In the genomic region with DNA sequence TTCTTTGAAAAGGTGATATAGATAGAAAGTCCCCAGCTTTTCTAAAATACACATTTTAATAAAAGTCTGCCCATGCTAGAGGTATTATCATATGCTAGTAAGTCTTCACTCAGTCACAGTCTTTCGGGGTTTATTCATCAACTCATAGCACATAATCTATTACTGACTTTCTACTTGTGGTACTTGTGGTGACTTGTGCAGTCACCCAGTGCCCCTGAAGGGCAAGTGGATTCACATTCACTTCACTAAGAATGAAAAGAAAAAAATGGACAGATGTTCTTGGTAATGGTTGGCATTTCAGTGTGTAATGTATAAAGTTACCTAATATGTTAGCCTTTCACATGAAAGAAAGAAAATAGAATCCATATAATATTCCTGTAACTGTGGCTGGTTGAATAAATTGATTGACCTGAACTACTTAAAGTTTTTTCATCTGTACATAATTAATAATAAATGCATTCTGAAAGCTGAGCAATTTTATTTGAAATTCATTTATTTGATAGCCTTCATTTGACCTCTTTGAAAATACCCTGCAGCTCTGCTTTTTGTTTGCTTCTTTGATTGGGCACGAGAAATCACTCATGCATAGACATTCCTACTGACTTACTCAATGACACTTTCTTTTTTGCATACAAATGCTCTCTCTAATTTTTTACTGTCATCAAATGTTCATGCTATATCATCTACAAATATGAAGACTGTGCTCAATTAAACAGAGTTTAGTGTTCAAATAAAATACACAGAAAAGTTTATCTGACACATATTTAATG, we compare ENCODE assay signal across 17 cellular contexts. TPM values are rescaled to one million over a fixed set of nuclear protein-coding genes. Genes with fewer than 3 reads are reported as not detected.
DNase-seq lines count a peak whose midpoint lies in the region; ATAC-seq and TF ChIP-seq lines count a peak whose summit lies in the region.
"Had no signal": no experiment of that assay in that cellular context is flagged by ENCODE, and none has a peak within 500 bp of the region (broad histone marks: within the 10 kb centered on the region; RNA-seq: fewer than 3 reads in every experiment).

No MANE protein-coding gene starts in this region.

- peak; percentile 20 for DNase-seq in EH (ENCODE audit: low read depth)
- peak; percentile 28 to 63 for DNase-seq in foreskin keratinocyte
- DNase-seq in iPS-NIHi11 (ENCODE audit: low spot score): no peak
- DNase-seq in A673 (ENCODE audit: low spot score): no peak
- DNase-seq in brain microvascular endothelial cell: no peak
- no peak for DNase-seq in PC-3
- DNase-seq: activated CD4-positive, alpha-beta T cell treated with anti-CD3 and anti-CD28 coated beads for 36 hours; CD4-positive, alpha-beta memory T cell; erythroblast; mesenchymal stem cell; NCI-H1436 treated with DMSO at 0.1 percent for 48 hours; T1000 had no signal

- ATAC-seq in HG02763 (IDR thresholded peaks at IDR 0.05; ENCODE audit: unreplicated experiment) (peak; percentile 56), HG03558 (IDR thresholded peaks at IDR 0.05; ENCODE audit: extremely low read depth, unreplicated experiment) (peak; percentile 84), foreskin keratinocyte (no peak), PC-3 (no peak)
- ATAC-seq: activated CD4-positive, alpha-beta T cell treated with anti-CD3 and anti-CD28 coated beads for 36 hours had no signal

- H3K4me2 ChIP-seq in PC-3 (ENCODE audit: low read length): no peak overlapping the region
- H3K4me2 ChIP-seq: neural progenitor cell had no signal

- intact Hi-C loops in A673 (cut with micrococcal nuclease; ENCODE audit: unreplicated experiment): no loop called here
- intact Hi-C loops in PC-3 (cut with micrococcal nuclease): no loop called here

- H2AFZ ChIP-seq in PC-3 (ENCODE audit: low read length): no peak overlapping the region
- H2AFZ ChIP-seq: neural progenitor cell had no signal

- no peaks in the 10 kb centered on the region for H3K36me3 ChIP-seq in A673 (ENCODE audit: insufficient read depth, low read length, poor library complexity, severe bottlenecking)
- no peaks in the 10 kb centered on the region for H3K36me3 ChIP-seq in brain microvascular endothelial cell (replicated peaks)
- H3K36me3 ChIP-seq in PC-3 (ENCODE audit: low read depth, low read length): no peaks in the 10 kb centered on the region
- H3K36me3 ChIP-seq: HAP-1, neural progenitor cell, right atrium auricular region had no signal

- in situ Hi-C loops in brain microvascular endothelial cell (cut with HindIII; ENCODE audit: low pct_ligation_motif_present, low sequenced_read_pairs): no loop called here

- no peaks in the 10 kb centered on the region for H3K9me3 ChIP-seq in A673 (ENCODE audit: low read depth, low read length, poor library complexity, severe bottlenecking)
- H3K9me3 ChIP-seq in PC-3 (ENCODE audit: low read length): no peaks in the 10 kb centered on the region
- H3K9me3 ChIP-seq: HAP-1, right atrium auricular region had no signal

- H3K4me3 ChIP-seq in A673 (ENCODE audit: low read depth, low read length, poor library complexity, severe bottlenecking) (no peak overlapping the region), brain microvascular endothelial cell (ENCODE audit: low read depth, low read length) (no peak overlapping the region), PC-3 (ENCODE audit: low read length) (no peak overlapping the region)
- H3K4me3 ChIP-seq: HAP-1, neural progenitor cell, right atrium auricular region had no signal

- no peaks in the 10 kb centered on the region for H3F3A ChIP-seq in PC-3 (ENCODE audit: low read length, unreplicated experiment)

- H4K20me1 ChIP-seq in PC-3 (ENCODE audit: low read length): no peaks in the 10 kb centered on the region

- no peak overlapping the region for H3K9ac ChIP-seq in PC-3 (ENCODE audit: low read length)
- H3K9ac ChIP-seq: neural progenitor cell had no signal

- TF ChIP-seq CTCF in foreskin keratinocyte (conservative IDR thresholded peaks at IDR 0.05): no peak
- no peak for TF ChIP-seq CTCF in A673 (conservative IDR thresholded peaks at IDR 0.05; ENCODE audit: low read depth, low read length)
- TF ChIP-seq CTCF in brain microvascular endothelial cell (IDR thresholded peaks at IDR 0.05; ENCODE audit: low read depth, low read length, missing control alignments): no peak
- no peak for TF ChIP-seq CTCF in PC-3 (conservative IDR thresholded peaks at IDR 0.05; ENCODE audit: low read depth, low read length)

- no peaks in the 10 kb centered on the region for H3K79me2 ChIP-seq in PC-3 (ENCODE audit: low read length)

- CTCF ChIA-PET in A673 (lab: Charles Lee): no interaction called here
- CTCF ChIA-PET in PC-3 (lab: Charles Lee): no interaction called here

- POLR2A ChIA-PET in A673 (lab: Charles Lee; ENCODE audit: low non-redundant PET) (no interaction called here), PC-3 (lab: Charles Lee; ENCODE audit: unreplicated experiment) (no interaction called here)

- no peaks in the 10 kb centered on the region for H3K4me1 ChIP-seq in foreskin keratinocyte
- H3K4me1 ChIP-seq in A673 (ENCODE audit: insufficient read depth, low read length, poor library complexity, severe bottlenecking): no peaks in the 10 kb centered on the region
- H3K4me1 ChIP-seq in PC-3 (ENCODE audit: insufficient read depth, low read length): no peaks in the 10 kb centered on the region
- H3K4me1 ChIP-seq: HAP-1, neural progenitor cell, right atrium auricular region had no signal

- no peaks in the 10 kb centered on the region for H3K9me2 ChIP-seq in PC-3 (replicated peaks; ENCODE audit: low read length)

- peaks cover 18% of the 10 kb centered on the region for H3K27me3 ChIP-seq in foreskin keratinocyte
- H3K27me3 ChIP-seq in A673 (replicated peaks; ENCODE audit: insufficient read depth, low read depth, low read length, poor library complexity): no peaks in the 10 kb centered on the region
- H3K27me3 ChIP-seq in brain microvascular endothelial cell (replicated peaks): no peaks in the 10 kb centered on the region
- peaks cover 29% of the 10 kb centered on the region for H3K27me3 ChIP-seq in PC-3 (ENCODE audit: low read length)
- H3K27me3 ChIP-seq: neural progenitor cell, right atrium auricular region had no signal

- no TSS peak for BruUV-seq in A673 (replicated peaks; lab: Mats Ljungman, UMichigan)
- BruUV-seq in PC-3 (replicated peaks; lab: Mats Ljungman, UMichigan): no TSS peak

- H3K27ac ChIP-seq in foreskin keratinocyte (no peak overlapping the region), A673 (ENCODE audit: low read depth, low read length, poor library complexity, severe bottlenecking) (no peak overlapping the region), brain microvascular endothelial cell (no peak overlapping the region), PC-3 (ENCODE audit: low read length) (no peak overlapping the region)
- H3K27ac ChIP-seq: neural progenitor cell, right atrium auricular region had no signal

RNA-seq across cellular contexts. Expression of a gene that starts 39.5 kb away (rescaled TPM):
- total RNA-seq in foreskin keratinocyte: 32.5 and 36.4 TPM in 2 replicates
- 21.5 and 27.3 TPM in 2 replicates for polyA plus RNA-seq in foreskin keratinocyte
- total RNA-seq in A673 (2021): 43.1 and 44.7 TPM in 2 replicates
- total RNA-seq in PC-3 (2014; rRNA removed): 33.2 and 44.4 TPM in 2 replicates

RNA-seq across cellular contexts. Expression of a gene that starts 47.9 kb away (rescaled TPM):
- 0.07 TPM in 1 of 2 replicates, not detected in the other for total RNA-seq in foreskin keratinocyte
- polyA plus RNA-seq in foreskin keratinocyte: not detected in 2 replicates
- 2.7 and 3.8 TPM in 2 replicates for total RNA-seq in A673 (2021)
- 0.55 and 0.58 TPM in 2 replicates for total RNA-seq in PC-3 (2014; rRNA removed)
- total RNA-seq: CD4-positive, alpha-beta memory T cell had no signal
- polyA plus RNA-seq: CD4-positive, alpha-beta memory T cell had no signal

Comparison
In these comparisons a context has a peak if more than half of its experiments do, and no peak if none do; other contexts are left out.
1. DNase-seq: peak in EH (single experiment) and foreskin keratinocyte (2 of 2); none in iPS-NIHi11 (single experiment), A673 (single experiment), brain microvascular endothelial cell (single experiment) and PC-3 (single experiment).
2. ATAC-seq: peak in HG02763 (single experiment) and HG03558 (single experiment); none in foreskin keratinocyte (single experiment) and PC-3 (single experiment).